In genomic region chr10:111522551-111522950, GRCh38 we compare ENCODE assay signal across 26 cellular contexts.
"Had no signal": no experiment of that assay in that cellular context is flagged by ENCODE, and none has a peak within 500 bp of the region (broad histone marks: within the 10 kb centered on the region; RNA-seq: fewer than 3 reads in every experiment).

No MANE protein-coding gene starts in this region.

- H3K27me3 ChIP-seq: esophagus squamous epithelium, neutrophil, pancreas, right lobe of liver, stomach, thyroid gland, vagina had no signal

- H3K9me3 ChIP-seq: esophagus squamous epithelium, mucosa of descending colon, neutrophil, pancreas, right lobe of liver, stomach, thyroid gland, vagina had no signal

- ATAC-seq: effector memory CD8-positive, alpha-beta T cell; left colon; left ventricle myocardium superior; mucosa of descending colon; natural killer cell treated with Interleukin-12 subunit alpha and Interleukin-12 subunit beta and Interleukin-15 and Interleukin-18, amount 100 ng/mL, for 72 hours; pancreas; right lobe of liver had no signal

- H3K4me1 ChIP-seq: esophagus squamous epithelium, pancreas, right lobe of liver, stomach, thyroid gland, vagina had no signal

- DNase-seq: cortex of kidney; effector memory CD8-positive, alpha-beta T cell; erythroblast; esophagus squamous epithelium; immature natural killer cell; islet precursor cell; kidney glomerular epithelial cell; left colon; left ventricle myocardium superior; mesenchymal stem cell; mucosa of descending colon; naive B cell; pancreas; right lobe of liver; small intestine; stimulated activated CD4-positive, alpha-beta T cell treated with anti-CD3 and anti-CD28 coated beads, Interleukin-15, amount 100 ng/mL, for 24 hours; stimulated activated CD4-positive, alpha-beta T cell treated with anti-CD3 and anti-CD28 coated beads, Interleukin-2, amount 100 ng/mL, for 48 hours; stimulated activated CD8-positive, alpha-beta memory T cell treated with anti-CD3 and anti-CD28 coated beads, Interleukin-4, amount 100 ng/mL, for 48 hours; stimulated activated naive CD4-positive, alpha-beta T cell treated with Interleukin-2 at 50 U/mL for 16 hours; stomach; thyroid gland; trophoblast cell had no signal

- H3K27ac ChIP-seq: esophagus squamous epithelium, neutrophil, pancreas, right lobe of liver, stomach, thyroid gland, vagina had no signal

- H3K4me3 ChIP-seq: esophagus squamous epithelium, lung, mucosa of descending colon, pancreas, right lobe of liver, stomach, thyroid gland, vagina had no signal

- H3K36me3 ChIP-seq: esophagus squamous epithelium, neutrophil, pancreas, right lobe of liver, stomach, thyroid gland, vagina had no signal
